Comparison of ENCODE assay signal across 8 cellular contexts in genomic region chr10:6162589-6163356, GRCh38. TPM values are rescaled to one million over a fixed set of nuclear protein-coding genes. Genes with fewer than 3 reads are reported as not detected.
DNase-seq lines count a peak whose midpoint lies in the region; ATAC-seq, FAIRE-seq and TF ChIP-seq lines count a peak whose summit lies in the region.

No MANE protein-coding gene starts in this region.

- intact Hi-C loops in adrenal gland (cut with DNase I), result no loop called here

- H3K9me3 Mint-ChIP-seq in activated T-cell treated with anti-CD3 and anti-CD28 coated beads, Interleukin-2, amount 50 U/mL, for 72 hours, result no peaks in the 10 kb centered on the region

- no peak for ATAC-seq in activated T-cell treated with anti-CD3 and anti-CD28 coated beads, Interleukin-2, amount 50 U/mL, for 72 hours (replicated peaks in 1 of 2)
- no peak for ATAC-seq in HG03460 (IDR thresholded peaks at IDR 0.05; ENCODE audit: unreplicated experiment)

- peak overlapping the region in 1 of 4 donors; percentile 97 for H3K4me3 ChIP-seq in adrenal gland
- H3K4me3 ChIP-seq in tibial nerve, result peak overlapping the region in 3 of 4 donors; percentile 61 to 87 (median 87)

- peaks cover 17 to 33% of the 10 kb centered on the region in 2 donors for H3K4me1 ChIP-seq in adrenal gland (replicated peaks in 1 of 2)
- H3K4me1 ChIP-seq in tibial nerve, result peaks cover 0 to 52% (median 15%) of the 10 kb centered on the region in 4 donors

- H3K9me3 ChIP-seq in adrenal gland (replicated peaks in 1 of 3) (no peaks in the 10 kb centered on the region), tibial nerve (no peaks in the 10 kb centered on the region)

- peak overlapping the region; percentile 63 to 100 (median 94) for H3K27ac ChIP-seq in adrenal gland
- peak overlapping the region; percentile 90 to 96 (median 94) for H3K27ac ChIP-seq in tibial nerve

- H3K27me3 Mint-ChIP-seq in activated T-cell treated with anti-CD3 and anti-CD28 coated beads, Interleukin-2, amount 50 U/mL, for 72 hours (ENCODE audit: low read depth), result no peaks in the 10 kb centered on the region

- DNase-seq in activated T-cell treated with anti-CD3 and anti-CD28 coated beads, Interleukin-2, amount 50 U/mL, for 72 hours, result no peak
- DNase-seq in activated T-cell treated with anti-CD3 and anti-CD28 coated beads, Interleukin-2, amount 50 U/mL, for 48 hours, result no peak
- DNase-seq in adrenal gland (peak in 6 of 7 donors; percentile 60 to 84 (median 72)), left kidney (ENCODE audit: low read depth, low spot score) (peak; percentile 29), tibial nerve (ENCODE audit: low spot score in 2 of 2) (no peak), NCI-H1092 (lab: John Stamatoyannopoulos, UW) (no peak), urothelium cell line (ENCODE audit: low spot score) (no peak)

- FAIRE-seq in urothelium cell line (lab: Jason Lieb, UNC), result no peak

- H3K27me3 ChIP-seq in adrenal gland (no peaks in the 10 kb centered on the region), tibial nerve (no peaks in the 10 kb centered on the region)

- TF ChIP-seq POLR2A in adrenal gland (IDR thresholded peaks at IDR 0.05), result no peak
- no peak for TF ChIP-seq POLR2A in tibial nerve (IDR thresholded peaks at IDR 0.05)

- H3K27ac Mint-ChIP-seq in activated T-cell treated with anti-CD3 and anti-CD28 coated beads, Interleukin-2, amount 50 U/mL, for 72 hours, result peak overlapping the region; percentile 3

- peaks cover 5 to 20% of the 10 kb centered on the region in 2 donors for H3K36me3 Mint-ChIP-seq in activated T-cell treated with anti-CD3 and anti-CD28 coated beads, Interleukin-2, amount 50 U/mL, for 72 hours (ENCODE audit: insufficient read depth in 2 of 2)

- TF ChIP-seq CTCF in adrenal gland (IDR thresholded peaks at IDR 0.05) (no peak), tibial nerve (IDR thresholded peaks at IDR 0.05) (no peak)

- peaks cover 0 to 5% of the 10 kb centered on the region in 2 donors for H3K36me3 ChIP-seq in adrenal gland (replicated peaks in 1 of 2)
- H3K36me3 ChIP-seq in tibial nerve, result peaks cover 0 to 16% (median 0%) of the 10 kb centered on the region in 3 donors

- no peak for TF ChIP-seq EP300 in tibial nerve (IDR thresholded peaks at IDR 0.05)

- peak overlapping the region; percentile 52 to 67 for H3K4me3 Mint-ChIP-seq in activated T-cell treated with anti-CD3 and anti-CD28 coated beads, Interleukin-2, amount 50 U/mL, for 72 hours

- WGBS in adrenal gland, 4 donors, result 25 to 33% (median 26%) methylated on average over 12 of the region's 12 CpGs
- WGBS in tibial nerve, 2 donors, result 45 to 59% methylated on average over 12 of the region's 12 CpGs

- peaks cover 55% of the 10 kb centered on the region for H3K4me1 Mint-ChIP-seq in activated T-cell treated with anti-CD3 and anti-CD28 coated beads, Interleukin-2, amount 50 U/mL, for 72 hours (ENCODE audit: low read depth)

RNA-seq across cellular contexts. Expression of gene PFKFB3, which starts 40.0 kb away (rescaled TPM):
- 100 to 1,000 TPM; 120 to 153 TPM for total RNA-seq in activated T-cell treated with anti-CD3 and anti-CD28 coated beads, Interleukin-2, amount 50 U/mL, for 72 hours
- total RNA-seq in adrenal gland (10 to 100 TPM; 14.9 to 72.4 (median 37.0) TPM), tibial nerve (100 to 1,000 TPM in 2 of 4 donors, 10 to 100 TPM in 2; 72.0 to 183 (median 98.7) TPM)
- polyA plus RNA-seq in adrenal gland, result 10 to 100 TPM in 2 of 3 donors, 1 to 10 TPM in 1; 8.4 to 20.8 (median 13.1) TPM

Comparison
In these comparisons a context has a peak if more than half of its experiments do, and no peak if none do; other contexts are left out.
1. DNase-seq: peak in adrenal gland (6 of 7) and left kidney (single experiment); none in activated T-cell treated with anti-CD3 and anti-CD28 coated beads, Interleukin-2, amount 50 U/mL, for 72 hours (0 of 2), activated T-cell treated with anti-CD3 and anti-CD28 coated beads, Interleukin-2, amount 50 U/mL, for 48 hours (0 of 2), tibial nerve (0 of 2), NCI-H1092 (single experiment) and urothelium cell line (single experiment).